Comparison of ENCODE assay signal across 15 cellular contexts in genomic region chr19:7028790-7029189, GRCh38. TPM values are rescaled to one million over a fixed set of nuclear protein-coding genes. Genes with fewer than 3 reads are reported as not detected.
"Had no signal": no experiment of that assay in that cellular context is flagged by ENCODE, and none has a peak within 500 bp of the region (broad histone marks: within the 10 kb centered on the region; RNA-seq: fewer than 3 reads in every experiment).

No MANE protein-coding gene starts in this region.

RNA-seq across cellular contexts. Expression of gene MBD3L5, which starts 1.6 kb away (rescaled TPM):
- total RNA-seq: stomach, subcutaneous adipose tissue, suprapubic skin, temporal lobe, testis, thoracic aorta, thyroid gland, tibial nerve, transverse colon, upper lobe of left lung, upper lobe of right lung, ureter, urinary bladder, uterus, vagina had no signal

RNA-seq across cellular contexts. Expression of gene MBD3L2B, which starts 7.6 kb away (rescaled TPM):
- total RNA-seq: stomach, subcutaneous adipose tissue, suprapubic skin, temporal lobe, testis, thoracic aorta, thyroid gland, tibial nerve, transverse colon, upper lobe of left lung, upper lobe of right lung, ureter, urinary bladder, uterus, vagina had no signal

RNA-seq across cellular contexts. Expression of gene MBD3L4, which starts 11.2 kb away (rescaled TPM):
- total RNA-seq: stomach, subcutaneous adipose tissue, suprapubic skin, temporal lobe, testis, thoracic aorta, thyroid gland, tibial nerve, transverse colon, upper lobe of left lung, upper lobe of right lung, ureter, urinary bladder, uterus, vagina had no signal

RNA-seq across cellular contexts. Expression of gene MBD3L2, which starts 20.3 kb away (rescaled TPM):
- total RNA-seq: stomach, subcutaneous adipose tissue, suprapubic skin, temporal lobe, testis, thoracic aorta, thyroid gland, tibial nerve, transverse colon, upper lobe of left lung, upper lobe of right lung, ureter, urinary bladder, uterus, vagina had no signal

RNA-seq across cellular contexts. Expression of gene MBD3L3, which starts 29.7 kb away (rescaled TPM):
- total RNA-seq: stomach, subcutaneous adipose tissue, suprapubic skin, temporal lobe, thoracic aorta, thyroid gland, tibial nerve, transverse colon, upper lobe of left lung, upper lobe of right lung, ureter, urinary bladder, uterus, vagina had no signal
